ENCODE assay signal across 8 cellular contexts in genomic region chr2:53787255-53787910, GRCh38. TPM values are rescaled to one million over a fixed set of nuclear protein-coding genes. Genes with fewer than 3 reads are reported as not detected.
A peak's percentile ranks its signal among the peaks of the same experiment; 100 is the strongest.
DNase-seq lines count a peak whose midpoint lies in the region; ATAC-seq, FAIRE-seq and TF ChIP-seq lines count a peak whose summit lies in the region.

No MANE protein-coding gene starts in this region.

- H3K4me1 Mint-ChIP-seq in memory B cell = peaks cover 24% of the 10 kb centered on the region

- peak; percentile 67 for DNase-seq in COLO668 (lab: John Stamatoyannopoulos, UW; ENCODE audit: unreplicated experiment)
- no peak for DNase-seq in GM19239 (ENCODE audit: insufficient read length, low spot score)
- DNase-seq in RWPE1 (ENCODE audit: low spot score) = peak; percentile 14
- no peak for DNase-seq in memory B cell (ENCODE audit: low spot score in 2 of 2)
- DNase-seq in upper lobe of left lung = peak in 1 of 2 donors; percentile 69
- DNase-seq in GM12891 (ENCODE audit: insufficient read length, low spot score) = no peak

- no peaks in the 10 kb centered on the region for H3K27me3 ChIP-seq in duodenal mucosa (ENCODE audit: control insufficient read depth in 1 of 2, insufficient read depth in 2 of 2, low read length in 2 of 2)
- H3K27me3 ChIP-seq in upper lobe of left lung = no peaks in the 10 kb centered on the region

- H3K9me3 Mint-ChIP-seq in memory B cell = no peaks in the 10 kb centered on the region

- H3K4me3 ChIP-seq in duodenal mucosa (ENCODE audit: low read depth in 1 of 2, low read length in 2 of 2) = peak overlapping the region; percentile 100
- H3K4me3 ChIP-seq in upper lobe of left lung = peak overlapping the region; percentile 71 to 97 (median 80)

- H3K36me3 Mint-ChIP-seq in memory B cell = peaks cover 4% of the 10 kb centered on the region

- 0% methylated on average over 23 to 29 of the region's 29 CpGs for WGBS in upper lobe of left lung, 2 donors

- TF ChIP-seq POLR2A in upper lobe of left lung (IDR thresholded peaks at IDR 0.05) (no peak), GM12891 (IDR thresholded peaks at IDR 0.05; ENCODE audit: low read depth, low read length) (no peak)

- H3K27ac ChIP-seq in RWPE1 (peak overlapping the region; percentile 89), duodenal mucosa (ENCODE audit: low read depth, low read length) (peak overlapping the region; percentile 58), upper lobe of left lung (peak overlapping the region; percentile 81 to 92 (median 87))

- H3K36me3 ChIP-seq in duodenal mucosa (ENCODE audit: control insufficient read depth in 1 of 2, insufficient read depth in 2 of 2, low read length in 2 of 2) (no peaks in the 10 kb centered on the region), upper lobe of left lung (no peaks in the 10 kb centered on the region)

- CTCF ChIA-PET in RWPE1 (lab: Yijun Ruan, JAX) = interaction anchor here (0.7 kb wide), 1 partner anchor 1508 kb away, joined by 4 read pairs; no protein-coding TSS in a partner anchor

- TF ChIP-seq EP300 in upper lobe of left lung (IDR thresholded peaks at IDR 0.05) = no peak

- peak overlapping the region; percentile 81 to 96 for H3K9ac ChIP-seq in duodenal mucosa (ENCODE audit: low read depth in 1 of 2, low read length in 2 of 2)

- no peaks in the 10 kb centered on the region for H3K9me3 ChIP-seq in duodenal mucosa (ENCODE audit: control insufficient read depth in 1 of 2, low read length in 2 of 2)
- H3K9me3 ChIP-seq in upper lobe of left lung = no peaks in the 10 kb centered on the region

- POLR2A ChIA-PET in RWPE1 (lab: Yijun Ruan, JAX; ENCODE audit: low non-redundant PET) = no interaction called here

- ATAC-seq in HG03196 (IDR thresholded peaks at IDR 0.05; ENCODE audit: unreplicated experiment) (peak; percentile 49), memory B cell (ENCODE audit: low read depth) (peak; percentile 4), upper lobe of left lung (ENCODE audit: low FRiP score in 2 of 2) (peak; percentile 78 to 80)

- TF ChIP-seq CTCF in RWPE1 (conservative IDR thresholded peaks at IDR 0.05; ENCODE audit: low read depth) (no peak), upper lobe of left lung (IDR thresholded peaks at IDR 0.05) (peak in 1 of 6 experiments; percentile 3)

- H3K4me1 ChIP-seq in duodenal mucosa (ENCODE audit: control insufficient read depth in 1 of 2, insufficient read depth in 2 of 2, low read length in 2 of 2) (peaks cover 31 to 32% of the 10 kb centered on the region in 2 donors), upper lobe of left lung (peaks cover 25 to 61% (median 45%) of the 10 kb centered on the region in 4 donors)

- H3K4me3 Mint-ChIP-seq in memory B cell = peak overlapping the region; percentile 99

- FAIRE-seq in GM19239 (lab: Jason Lieb, UNC) (peak; percentile 61), GM12891 (lab: Jason Lieb, UNC) (no peak)

- peak overlapping the region; percentile 95 for H3K27ac Mint-ChIP-seq in memory B cell

- H3K27me3 Mint-ChIP-seq in memory B cell = no peaks in the 10 kb centered on the region

TF ChIP-seq in GM12891, 5 proteins besides CTCF, POLR2A, EP300 and RAD21:
- no peak for TF ChIP-seq TAF1 (IDR thresholded peaks at IDR 0.05; ENCODE audit: low read depth, low read length)
- TF ChIP-seq POLR2AphosphoS5 (IDR thresholded peaks at IDR 0.05; ENCODE audit: low read depth, low read length) = no peak
- TF ChIP-seq PAX5 (IDR thresholded peaks at IDR 0.05; ENCODE audit: insufficient read depth, low read length, severe bottlenecking) = no peak
- TF ChIP-seq SPI1 (IDR thresholded peaks at IDR 0.05; ENCODE audit: low read depth, low read length) = no peak
- no peak for TF ChIP-seq POU2F2 (IDR thresholded peaks at IDR 0.05; ENCODE audit: low read depth, low read length)

RNA-seq across cellular contexts. Expression of gene ERLEC1, which starts 0.5 kb away (rescaled TPM):
- total RNA-seq in upper lobe of left lung = 100 to 1,000 TPM in 4 of 6 donors, 10 to 100 TPM in 2; 50.7 to 200 (median 143) TPM
- polyA plus RNA-seq in GM12891 (2012; ENCODE audit: low read depth, missing spikeins) = 16.0 TPM

RNA-seq across cellular contexts. Expression of gene ASB3, which starts 0.6 kb away (rescaled TPM):
- 10 to 100 TPM; 16.4 to 54.2 (median 25.2) TPM for total RNA-seq in upper lobe of left lung
- 9.3 TPM for polyA plus RNA-seq in GM12891 (2012; ENCODE audit: low read depth, missing spikeins)

RNA-seq across cellular contexts. Expression of gene CHAC2, which starts 19.8 kb away (rescaled TPM):
- total RNA-seq in upper lobe of left lung = 1 to 10 TPM in 5 of 6 donors, under 1 TPM in 1; 0.55 to 5.2 (median 3.1) TPM
- 5.2 TPM for polyA plus RNA-seq in GM12891 (2012; ENCODE audit: low read depth, missing spikeins)

Comparison
In these comparisons a context has a peak if more than half of its experiments do, and no peak if none do; other contexts are left out.
1. DNase-seq: peak in COLO668 (single experiment) and RWPE1 (single experiment); none in GM19239 (single experiment), memory B cell (0 of 2) and GM12891 (single experiment).
2. ATAC-seq: peak in every context shown above with its lines; median percentile 79 in upper lobe of left lung; 49 in HG03196; 4 in memory B cell.
3. Peak in every context shown above with its lines, with median percentiles within 50 percentile points of each other: H3K27ac ChIP-seq.